Comparison of ENCODE assay signal across 38 cellular contexts in the genomic region with DNA sequence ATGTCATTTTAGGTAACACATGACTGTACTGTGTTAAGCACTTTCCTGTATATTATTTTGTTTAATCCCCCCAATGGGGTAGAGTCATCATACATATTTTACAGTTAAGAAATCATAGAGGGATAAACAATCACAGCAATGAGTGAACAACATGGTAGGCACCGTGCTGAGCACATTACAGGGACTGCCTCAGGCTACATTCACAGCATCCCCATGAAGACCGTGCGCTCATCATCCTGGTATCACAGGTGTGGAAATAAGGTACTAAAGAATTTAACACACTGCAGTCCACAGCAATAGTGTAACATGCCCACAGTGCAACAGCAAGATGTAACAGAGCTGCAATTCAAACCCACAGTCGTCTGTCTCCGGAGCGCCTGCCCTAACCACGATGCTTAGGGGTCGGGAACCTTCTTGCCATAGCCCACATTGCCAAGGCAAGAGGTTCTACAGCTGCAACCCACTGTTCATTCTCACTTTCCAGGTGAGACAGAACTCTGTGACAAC. TPM values are rescaled to one million over a fixed set of nuclear protein-coding genes. Genes with fewer than 3 reads are reported as not detected.
"Had no signal": no experiment of that assay in that cellular context is flagged by ENCODE, and none has a peak within 500 bp of the region (broad histone marks: within the 10 kb centered on the region; RNA-seq: fewer than 3 reads in every experiment).

No MANE protein-coding gene starts in this region.

- H3K36me3 ChIP-seq: adrenal gland, breast epithelium, cardiac muscle cell, gastrocnemius medialis, heart left ventricle, WERI-Rb-1 had no signal

- H3K4me3 Mint-ChIP-seq: activated B cell treated with CpG ODN at 0.5 μM for 24 hours; activated CD8-positive, alpha-beta T cell treated with anti-CD3 and anti-CD28 coated beads for 36 hours; activated naive CD4-positive, alpha-beta T cell treated with anti-CD3 and anti-CD28 coated beads for 36 hours; activated naive CD4-positive, alpha-beta T cell treated with anti-CD3 and anti-CD28 coated beads, Interleukin-2, amount 50 U/mL, for 24 hours; activated naive CD8-positive, alpha-beta T cell treated with anti-CD3 and anti-CD28 coated beads for 36 hours; activated naive CD8-positive, alpha-beta T cell treated with anti-CD3 and anti-CD28 coated beads, Interleukin-2, amount 50 U/mL, for 24 hours; activated T-helper 1 cell treated with anti-CD3 and anti-CD28 coated beads, Interleukin-12 subunit alpha, Interleukin-12 subunit beta, Interleukin-2, Interleukin-4 antibody, amounts not matched to agents 30 ng/mL and 10 ng/mL and 1 ng/mL, durations not matched to agents 14 hours and 24 hours and 36 hours; brain; effector memory CD8-positive, alpha-beta T cell; T-helper 17 cell; T-helper 2 cell treated with Interferon-gamma antibody and Interleukin-4, amounts not matched to agents 5 μg/mL and 100 μg/mL, for 36 hours had no signal

- H3K27me3 ChIP-seq: adrenal gland, cardiac muscle cell, foreskin keratinocyte, gastrocnemius medialis had no signal

- H3K9me3 ChIP-seq: adrenal gland, breast epithelium, gastrocnemius medialis, heart left ventricle had no signal

- H3K4me3 ChIP-seq: adrenal gland, breast epithelium, cardiac muscle cell, gastrocnemius medialis, heart left ventricle had no signal

- H3K27ac ChIP-seq: cardiac muscle cell, epithelial cell of prostate, foreskin keratinocyte, WERI-Rb-1 had no signal

- H3K27ac Mint-ChIP-seq: activated B cell treated with CpG ODN at 0.5 μM for 24 hours; activated CD8-positive, alpha-beta T cell treated with anti-CD3 and anti-CD28 coated beads for 36 hours; activated naive CD4-positive, alpha-beta T cell treated with anti-CD3 and anti-CD28 coated beads for 36 hours; activated naive CD4-positive, alpha-beta T cell treated with anti-CD3 and anti-CD28 coated beads, Interleukin-2, amount 50 U/mL, for 24 hours; activated naive CD8-positive, alpha-beta T cell treated with anti-CD3 and anti-CD28 coated beads for 36 hours; activated naive CD8-positive, alpha-beta T cell treated with anti-CD3 and anti-CD28 coated beads, Interleukin-2, amount 50 U/mL, for 24 hours; activated T-helper 1 cell treated with anti-CD3 and anti-CD28 coated beads, Interleukin-12 subunit alpha, Interleukin-12 subunit beta, Interleukin-2, Interleukin-4 antibody, amounts not matched to agents 30 ng/mL and 10 ng/mL and 1 ng/mL, durations not matched to agents 14 hours and 24 hours and 36 hours; activated T-helper 2 cell treated with anti-CD3 and anti-CD28 coated beads, Interferon-gamma antibody, Interleukin-2, Interleukin-4, amounts not matched to agents 10 μg/mL and 5 μg/mL and 100 μg/mL, durations not matched to agents 14 hours and 24 hours and 36 hours; brain; effector memory CD8-positive, alpha-beta T cell; T-helper 17 cell; T-helper 2 cell treated with Interferon-gamma antibody and Interleukin-4, amounts not matched to agents 5 μg/mL and 100 μg/mL, for 36 hours had no signal

- DNase-seq: activated B cell treated with CpG ODN at 0.5 μM for 24 hours; activated CD4-positive, alpha-beta T cell treated with anti-CD3 and anti-CD28 coated beads for 48 hours; activated CD4-positive, alpha-beta T cell treated with anti-CD3 and anti-CD28 coated beads, Interleukin-2, amount 50 U/mL, for 1 hour; activated CD4-positive, alpha-beta T cell treated with anti-CD3 and anti-CD28 coated beads, Interleukin-2, amount 50 U/mL, for 48 hours; activated CD8-positive, alpha-beta memory T cell treated with anti-CD3 and anti-CD28 coated beads for 24 hours; activated CD8-positive, alpha-beta memory T cell treated with anti-CD3 and anti-CD28 coated beads, Interleukin-2, amount 50 U/mL, for 4 hours; activated CD8-positive, alpha-beta T cell treated with anti-CD3 and anti-CD28 coated beads for 36 hours; activated effector memory CD4-positive, alpha-beta T cell treated with anti-CD3 and anti-CD28 coated beads, Interleukin-2, amount 50 U/mL, for 16 hours; activated naive CD4-positive, alpha-beta T cell treated with anti-CD3 and anti-CD28 coated beads for 36 hours; activated naive CD8-positive, alpha-beta T cell treated with anti-CD3 and anti-CD28 coated beads for 36 hours; activated naive CD8-positive, alpha-beta T cell treated with anti-CD3 and anti-CD28 coated beads, Interleukin-2, amount 50 U/mL, for 24 hours; activated T-cell treated with anti-CD3 and anti-CD28 coated beads, Interleukin-2, amount 50 U/mL, for 1 hour; activated T-cell treated with anti-CD3 and anti-CD28 coated beads, Interleukin-2, amount 50 U/mL, for 48 hours; adrenal gland; amygdala; aorta; central memory CD4-positive, alpha-beta T cell; cerebellar nuclear complex; cortex of kidney; dermis blood vessel endothelial cell; effector CD4-positive, alpha-beta T cell; effector memory CD8-positive, alpha-beta T cell; gastrocnemius medialis; glutamatergic neuron; heart left ventricle; T-helper 1 cell; T-helper 17 cell; T1000; WERI-Rb-1 had no signal

- H3K4me1 ChIP-seq: breast epithelium had no signal

- H3K4me1 Mint-ChIP-seq: activated B cell treated with CpG ODN at 0.5 μM for 24 hours; activated naive CD4-positive, alpha-beta T cell treated with anti-CD3 and anti-CD28 coated beads, Interleukin-2, amount 50 U/mL, for 24 hours; activated naive CD8-positive, alpha-beta T cell treated with anti-CD3 and anti-CD28 coated beads for 36 hours; activated naive CD8-positive, alpha-beta T cell treated with anti-CD3 and anti-CD28 coated beads, Interleukin-2, amount 50 U/mL, for 24 hours had no signal

- H3K9me3 Mint-ChIP-seq: activated B cell treated with CpG ODN at 0.5 μM for 24 hours; activated CD8-positive, alpha-beta T cell treated with anti-CD3 and anti-CD28 coated beads for 36 hours; activated naive CD4-positive, alpha-beta T cell treated with anti-CD3 and anti-CD28 coated beads for 36 hours; activated naive CD4-positive, alpha-beta T cell treated with anti-CD3 and anti-CD28 coated beads, Interleukin-2, amount 50 U/mL, for 24 hours; activated naive CD8-positive, alpha-beta T cell treated with anti-CD3 and anti-CD28 coated beads for 36 hours; activated naive CD8-positive, alpha-beta T cell treated with anti-CD3 and anti-CD28 coated beads, Interleukin-2, amount 50 U/mL, for 24 hours; activated T-helper 1 cell treated with anti-CD3 and anti-CD28 coated beads, Interleukin-12 subunit alpha, Interleukin-12 subunit beta, Interleukin-2, Interleukin-4 antibody, amounts not matched to agents 30 ng/mL and 10 ng/mL and 1 ng/mL, durations not matched to agents 14 hours and 24 hours and 36 hours; activated T-helper 2 cell treated with anti-CD3 and anti-CD28 coated beads, Interferon-gamma antibody, Interleukin-2, Interleukin-4, amounts not matched to agents 10 μg/mL and 5 μg/mL and 100 μg/mL, durations not matched to agents 14 hours and 24 hours and 36 hours; effector memory CD8-positive, alpha-beta T cell; T-helper 2 cell treated with Interferon-gamma antibody and Interleukin-4, amounts not matched to agents 5 μg/mL and 100 μg/mL, for 36 hours had no signal

- H3K36me3 Mint-ChIP-seq: activated naive CD4-positive, alpha-beta T cell treated with anti-CD3 and anti-CD28 coated beads, Interleukin-2, amount 50 U/mL, for 24 hours; activated naive CD8-positive, alpha-beta T cell treated with anti-CD3 and anti-CD28 coated beads for 36 hours; brain had no signal

RNA-seq across cellular contexts. Expression of gene SLIT3, which starts 5.6 kb away (rescaled TPM):
- total RNA-seq: activated B cell treated with CpG ODN at 0.5 μM for 24 hours, dermis blood vessel endothelial cell, T-helper 17 cell had no signal
